In genomic region chr20:24537210-24537609, GRCh38 we compare ENCODE assay signal across 21 cellular contexts.
"Had no signal": no experiment of that assay in that cellular context is flagged by ENCODE, and none has a peak within 500 bp of the region (broad histone marks: within the 10 kb centered on the region; RNA-seq: fewer than 3 reads in every experiment).

No MANE protein-coding gene starts in this region.

- H3K9me3 ChIP-seq: colonic mucosa, heart left ventricle, left lung, lower lobe of right lung, mucosa of descending colon had no signal

- H3K36me3 Mint-ChIP-seq: mesothelial cell of epicardium had no signal

- ATAC-seq: effector memory CD8-positive, alpha-beta T cell; foreskin keratinocyte; gastroesophageal sphincter; heart left ventricle; left lung; left ventricle myocardium superior; mucosa of descending colon had no signal

- H3K27ac Mint-ChIP-seq: dendritic cell treated with granulocyte-macrophage colony-stimulating factor and Interleukin-4, amounts not matched to agents 40 ng/mL and 50 ng/mL, for 4 days; effector memory CD8-positive, alpha-beta T cell; endodermal cell; mesothelial cell of epicardium had no signal

- DNase-seq: cerebellar nuclear complex; colonic mucosa; cortex of kidney; effector CD8-positive, alpha-beta T cell; effector memory CD8-positive, alpha-beta T cell; endodermal cell; erythroblast; foreskin keratinocyte; heart left ventricle; hippocampal formation; left cardiac atrium; left lung; left ventricle myocardium superior; lower lobe of right lung; mesenchymal stem cell; mucosa of descending colon had no signal

- H3K9me3 Mint-ChIP-seq: dendritic cell treated with granulocyte-macrophage colony-stimulating factor and Interleukin-4, amounts not matched to agents 40 ng/mL and 50 ng/mL, for 4 days; effector memory CD8-positive, alpha-beta T cell; endodermal cell had no signal

- H3K27me3 ChIP-seq: colonic mucosa, foreskin keratinocyte, heart left ventricle, left lung had no signal

- H3K4me3 ChIP-seq: colonic mucosa, esophagus muscularis mucosa, gastroesophageal sphincter, heart left ventricle, left lung, lower lobe of right lung, mucosa of descending colon had no signal

- H3K27me3 Mint-ChIP-seq: dendritic cell treated with granulocyte-macrophage colony-stimulating factor and Interleukin-4, amounts not matched to agents 40 ng/mL and 50 ng/mL, for 4 days had no signal

- H3K27ac ChIP-seq: colonic mucosa, epithelial cell of prostate, esophagus muscularis mucosa, foreskin keratinocyte, gastroesophageal sphincter, heart left ventricle, left lung, lower lobe of right lung had no signal

- H3K4me3 Mint-ChIP-seq: dendritic cell treated with granulocyte-macrophage colony-stimulating factor and Interleukin-4, amounts not matched to agents 40 ng/mL and 50 ng/mL, for 4 days; effector memory CD8-positive, alpha-beta T cell; endodermal cell; mesothelial cell of epicardium had no signal

- H3K4me1 Mint-ChIP-seq: endodermal cell, mesothelial cell of epicardium had no signal

- H3K36me3 ChIP-seq: colonic mucosa, esophagus muscularis mucosa, gastroesophageal sphincter, heart left ventricle, left lung, lower lobe of right lung had no signal
